ENCODE assay signal across 7 cellular contexts in genomic region chr6:32086661-32087573, GRCh38.
DNase-seq lines count a peak whose midpoint lies in the region; FAIRE-seq and TF ChIP-seq lines count a peak whose summit lies in the region.

No MANE protein-coding gene starts in this region.

- no peak for TF ChIP-seq CTCF in NB4 (IDR thresholded peaks at IDR 0.05; ENCODE audit: low read depth, low read length)
- no peak for TF ChIP-seq CTCF in coronary artery (IDR thresholded peaks at IDR 0.05)

- H3K4me3 ChIP-seq in NB4 (ENCODE audit: low read depth, low read length) (no peak overlapping the region), coronary artery (peak overlapping the region; percentile 60)

- TF ChIP-seq POLR2A in NB4 (IDR thresholded peaks at IDR 0.05; ENCODE audit: extremely low read depth, insufficient read length) = no peak

- peak; percentile 68 for DNase-seq in GM18507 (ENCODE audit: extremely low spot score, insufficient read length, low read depth)
- DNase-seq in NB4 (ENCODE audit: low read depth) = peak; percentile 86
- no peak for DNase-seq in coronary artery (ENCODE audit: low spot score)
- peak; percentile 50 for DNase-seq in non-pigmented ciliary epithelial cell (ENCODE audit: low read depth)
- DNase-seq in middle frontal gyrus (ENCODE audit: extremely low spot score, low spot score) = no peak
- no peak for DNase-seq in HuH-7.5 (ENCODE audit: low spot score)
- DNase-seq in NCI-H345 (lab: John Stamatoyannopoulos, UW) = no peak

- peak overlapping the region; percentile 76 to 94 for H3K27ac ChIP-seq in coronary artery

- peak; percentile 80 for FAIRE-seq in GM18507 (lab: Jason Lieb, UNC)

Comparison
In these comparisons a context has a peak if more than half of its experiments do, and no peak if none do; other contexts are left out.
1. DNase-seq: peak in GM18507 (single experiment), NB4 (single experiment) and non-pigmented ciliary epithelial cell (single experiment); none in coronary artery (single experiment), middle frontal gyrus (single experiment), HuH-7.5 (single experiment) and NCI-H345 (single experiment).